21 cellular contexts compared by ENCODE assay signal in the genomic region with DNA sequence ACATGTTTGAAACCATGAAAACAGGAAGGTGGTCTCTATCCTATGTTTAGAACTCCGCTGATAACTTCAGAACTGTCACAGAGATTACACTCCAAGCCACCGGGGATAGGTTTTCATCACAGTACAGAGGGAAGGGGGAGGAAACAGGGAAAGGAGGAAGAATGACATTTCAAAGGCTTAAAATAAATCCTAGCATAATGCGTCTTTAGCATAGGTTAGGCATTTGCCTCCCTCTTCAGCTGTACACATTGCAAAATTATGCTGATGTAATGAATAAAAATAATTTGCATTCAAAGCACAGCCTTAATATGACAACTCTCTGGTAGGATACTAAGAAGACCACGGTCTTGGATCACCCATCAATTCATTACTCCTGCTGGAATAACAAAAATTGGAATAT.
"Had no signal": no experiment of that assay in that cellular context is flagged by ENCODE, and none has a peak within 500 bp of the region (broad histone marks: within the 10 kb centered on the region; RNA-seq: fewer than 3 reads in every experiment).

No MANE protein-coding gene starts in this region.

- H3K27me3 ChIP-seq: esophagus muscularis mucosa, gastrocnemius medialis, heart right ventricle, sigmoid colon, testis, transverse colon had no signal

- H3K4me3 ChIP-seq: esophagus muscularis mucosa, gastrocnemius medialis, heart right ventricle, prostate gland, sigmoid colon, skin epidermis, testis, transverse colon had no signal

- FAIRE-seq: endometrium, islet of Langerhans had no signal

- DNase-seq: effector memory CD4-positive, alpha-beta T cell; gastrocnemius medialis; heart right ventricle; hypothalamus; kidney glomerular epithelial cell; mesendoderm; naive thymus-derived CD4-positive, alpha-beta T cell; nephron progenitor cell; sigmoid colon; stimulated activated CD4-positive, alpha-beta T cell treated with anti-CD3 and anti-CD28 coated beads, Interleukin-2, amount 100 ng/mL, for 24 hours; stimulated activated CD4-positive, alpha-beta T cell treated with anti-CD3 and anti-CD28 coated beads, Interleukin-4, amount 100 ng/mL, for 4 hours; stimulated activated naive B cell treated with anti-CD40 and anti-IgM and Interleukin-4, amounts not matched to agents 10 μg/mL and 1 μg/mL and 100 μg/mL, for 72 hours; stimulated activated naive CD8-positive, alpha-beta T cell treated with anti-CD3 and anti-CD28 coated beads, Interleukin-15, amount 100 ng/mL, for 72 hours; testis; transverse colon had no signal

- H3K9ac ChIP-seq: parathyroid adenoma had no signal

- H3K36me3 ChIP-seq: esophagus muscularis mucosa, gastrocnemius medialis, heart right ventricle, prostate gland, transverse colon had no signal

- ATAC-seq: gastrocnemius medialis; heart right ventricle; naive thymus-derived CD4-positive, alpha-beta T cell; stimulated activated naive B cell treated with anti-CD40 and anti-IgM and Interleukin-4, amounts not matched to agents 10 μg/mL and 1 μg/mL and 100 μg/mL, for 72 hours; stimulated activated naive CD8-positive, alpha-beta T cell treated with anti-CD3 and anti-CD28 coated beads, Interleukin-15, amount 100 ng/mL, for 72 hours had no signal

- H3K27ac ChIP-seq: esophagus muscularis mucosa, gastrocnemius medialis, heart right ventricle, parathyroid adenoma, prostate gland, sigmoid colon, skin epidermis, testis, transverse colon had no signal

- H3K9me3 ChIP-seq: esophagus muscularis mucosa, gastrocnemius medialis, heart right ventricle, prostate gland, sigmoid colon, testis, transverse colon had no signal

- H2AFZ ChIP-seq: parathyroid adenoma had no signal

- H3K27me3 Mint-ChIP-seq: stimulated activated naive CD8-positive, alpha-beta T cell treated with anti-CD3 and anti-CD28 coated beads, Interleukin-15, amount 100 ng/mL, for 72 hours had no signal

- H3K4me1 Mint-ChIP-seq: naive thymus-derived CD4-positive, alpha-beta T cell; stimulated activated naive B cell treated with anti-CD40 and anti-IgM and Interleukin-4, amounts not matched to agents 10 μg/mL and 1 μg/mL and 100 μg/mL, for 72 hours; stimulated activated naive CD8-positive, alpha-beta T cell treated with anti-CD3 and anti-CD28 coated beads, Interleukin-15, amount 100 ng/mL, for 72 hours had no signal

- H3K4me1 ChIP-seq: esophagus muscularis mucosa, heart right ventricle, parathyroid adenoma, prostate gland, testis had no signal

- H3K79me2 ChIP-seq: parathyroid adenoma had no signal

- H3K9me3 Mint-ChIP-seq: naive thymus-derived CD4-positive, alpha-beta T cell; nephron progenitor cell; stimulated activated naive B cell treated with anti-CD40 and anti-IgM and Interleukin-4, amounts not matched to agents 10 μg/mL and 1 μg/mL and 100 μg/mL, for 72 hours; stimulated activated naive CD8-positive, alpha-beta T cell treated with anti-CD3 and anti-CD28 coated beads, Interleukin-15, amount 100 ng/mL, for 72 hours had no signal

- H3K4me3 Mint-ChIP-seq: naive thymus-derived CD4-positive, alpha-beta T cell; nephron progenitor cell; stimulated activated naive B cell treated with anti-CD40 and anti-IgM and Interleukin-4, amounts not matched to agents 10 μg/mL and 1 μg/mL and 100 μg/mL, for 72 hours; stimulated activated naive CD8-positive, alpha-beta T cell treated with anti-CD3 and anti-CD28 coated beads, Interleukin-15, amount 100 ng/mL, for 72 hours had no signal

- H3K27ac Mint-ChIP-seq: naive thymus-derived CD4-positive, alpha-beta T cell; nephron progenitor cell; stimulated activated naive B cell treated with anti-CD40 and anti-IgM and Interleukin-4, amounts not matched to agents 10 μg/mL and 1 μg/mL and 100 μg/mL, for 72 hours; stimulated activated naive CD8-positive, alpha-beta T cell treated with anti-CD3 and anti-CD28 coated beads, Interleukin-15, amount 100 ng/mL, for 72 hours had no signal

- H3K36me3 Mint-ChIP-seq: naive thymus-derived CD4-positive, alpha-beta T cell; stimulated activated naive B cell treated with anti-CD40 and anti-IgM and Interleukin-4, amounts not matched to agents 10 μg/mL and 1 μg/mL and 100 μg/mL, for 72 hours had no signal
